14 cellular contexts compared by ENCODE assay signal in the genomic region with DNA sequence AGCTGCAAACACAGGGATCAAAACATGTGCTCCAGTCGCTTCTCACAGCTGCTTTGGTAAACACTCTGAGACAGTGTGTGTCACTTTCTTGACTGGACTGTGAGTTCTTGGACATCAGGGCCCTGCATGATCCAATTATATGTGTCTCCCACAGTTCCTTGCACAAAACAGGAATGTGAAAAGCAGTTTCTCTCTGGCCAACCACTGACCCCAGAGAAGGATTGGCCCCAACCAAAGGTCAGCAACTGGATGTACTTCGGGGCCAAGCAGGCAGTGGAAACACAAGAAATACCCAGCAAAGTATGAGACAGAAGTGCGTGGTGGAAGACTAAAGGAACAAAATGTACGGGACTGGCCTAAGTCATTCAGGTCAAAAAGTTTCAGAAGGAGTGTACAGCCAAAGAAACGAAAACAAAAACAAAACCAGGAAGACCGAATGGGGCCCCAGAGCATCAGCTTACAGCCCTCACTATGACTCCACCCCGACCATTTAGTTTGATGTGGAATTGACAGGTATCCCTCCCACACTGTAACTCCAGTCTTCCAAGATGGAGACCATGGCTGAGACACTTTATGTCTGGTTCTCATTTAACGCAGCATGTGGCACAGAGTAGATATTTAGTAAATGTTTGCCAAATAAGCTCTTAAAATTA.
A peak's percentile ranks its signal among the peaks of the same experiment; 100 is the strongest.
DNase-seq lines count a peak whose midpoint lies in the region; TF ChIP-seq lines count a peak whose summit lies in the region.
"Had no signal": no experiment of that assay in that cellular context is flagged by ENCODE, and none has a peak within 500 bp of the region (broad histone marks: within the 10 kb centered on the region; RNA-seq: fewer than 3 reads in every experiment).

No MANE protein-coding gene starts in this region.

- H3K27ac ChIP-seq in VCaP (0 out of 2 replicates have a peak overlapping the region, but pooled peaks have one; percentile 10), esophagus squamous epithelium (peak overlapping the region in 3 of 4 donors; percentile 44 to 78 (median 63)), suprapubic skin (peak overlapping the region; percentile 84)
- H3K27ac ChIP-seq: foreskin keratinocyte, SJCRH30 had no signal

- no peak for TF ChIP-seq EP300 in suprapubic skin (IDR thresholded peaks at IDR 0.05)

- DNase-seq in esophagus squamous epithelium (lab: John Stamatoyannopoulos, UW) (no peak), myocyte (ENCODE audit: low read depth) (peak; percentile 50), suprapubic skin (ENCODE audit: low spot score in 2 of 2) (peak in 1 of 2 donors; percentile 82), NCI-H2196 (lab: John Stamatoyannopoulos, UW; ENCODE audit: unreplicated experiment) (no peak), occipital lobe (lab: John Stamatoyannopoulos, UW) (no peak), NCI-H1694 (lab: John Stamatoyannopoulos, UW) (no peak)
- DNase-seq: activated CD4-positive, alpha-beta T cell treated with anti-CD3 and anti-CD28 coated beads, Interleukin-2, amount 50 U/mL, for 48 hours; activated effector memory CD4-positive, alpha-beta T cell treated with Interleukin-2 at 50 U/mL for 16 hours; foreskin keratinocyte; immature natural killer cell; NCI-H146; NCI-H345; SJCRH30 had no signal

- WGBS in esophagus squamous epithelium, 2 donors: 82 to 84% methylated on average over 8 of the region's 8 CpGs
- 85% methylated on average over 8 of the region's 8 CpGs for WGBS in suprapubic skin

- no peaks in the 10 kb centered on the region for H3K27me3 ChIP-seq in esophagus squamous epithelium
- no peaks in the 10 kb centered on the region for H3K27me3 ChIP-seq in suprapubic skin
- H3K27me3 ChIP-seq: foreskin keratinocyte, SJCRH30 had no signal

- H3K9me3 ChIP-seq in esophagus squamous epithelium: no peaks in the 10 kb centered on the region
- H3K9me3 ChIP-seq in suprapubic skin: no peaks in the 10 kb centered on the region
- H3K9me3 ChIP-seq: SJCRH30 had no signal

- H3K4me3 ChIP-seq in esophagus squamous epithelium (no peak overlapping the region), suprapubic skin (no peak overlapping the region)
- H3K4me3 ChIP-seq: SJCRH30 had no signal

- TF ChIP-seq POLR2A in esophagus squamous epithelium (IDR thresholded peaks at IDR 0.05) (no peak), suprapubic skin (IDR thresholded peaks at IDR 0.05) (no peak)

- H3K36me3 ChIP-seq in esophagus squamous epithelium (no peaks in the 10 kb centered on the region), suprapubic skin (no peaks in the 10 kb centered on the region)
- H3K36me3 ChIP-seq: SJCRH30 had no signal

- H3K4me1 ChIP-seq in esophagus squamous epithelium: peaks cover 0 to 12% (median 0%) of the 10 kb centered on the region in 3 donors
- peaks cover 3% of the 10 kb centered on the region for H3K4me1 ChIP-seq in suprapubic skin
- H3K4me1 ChIP-seq: foreskin keratinocyte, SJCRH30 had no signal

- intact Hi-C loops in esophagus squamous epithelium (cut with DNase I): no loop called here

- TF ChIP-seq CTCF in VCaP (conservative IDR thresholded peaks at IDR 0.05) (no peak), esophagus squamous epithelium (IDR thresholded peaks at IDR 0.05) (no peak), suprapubic skin (IDR thresholded peaks at IDR 0.05) (no peak)

Comparison
In these comparisons a context has a peak if more than half of its experiments do, and no peak if none do; other contexts are left out.
1. H3K27ac ChIP-seq: peak in every context shown above with its lines; median percentile 84 in suprapubic skin; 63 in esophagus squamous epithelium; 10 in VCaP.